ENCODE assay signal across 8 cellular contexts in the genomic region with DNA sequence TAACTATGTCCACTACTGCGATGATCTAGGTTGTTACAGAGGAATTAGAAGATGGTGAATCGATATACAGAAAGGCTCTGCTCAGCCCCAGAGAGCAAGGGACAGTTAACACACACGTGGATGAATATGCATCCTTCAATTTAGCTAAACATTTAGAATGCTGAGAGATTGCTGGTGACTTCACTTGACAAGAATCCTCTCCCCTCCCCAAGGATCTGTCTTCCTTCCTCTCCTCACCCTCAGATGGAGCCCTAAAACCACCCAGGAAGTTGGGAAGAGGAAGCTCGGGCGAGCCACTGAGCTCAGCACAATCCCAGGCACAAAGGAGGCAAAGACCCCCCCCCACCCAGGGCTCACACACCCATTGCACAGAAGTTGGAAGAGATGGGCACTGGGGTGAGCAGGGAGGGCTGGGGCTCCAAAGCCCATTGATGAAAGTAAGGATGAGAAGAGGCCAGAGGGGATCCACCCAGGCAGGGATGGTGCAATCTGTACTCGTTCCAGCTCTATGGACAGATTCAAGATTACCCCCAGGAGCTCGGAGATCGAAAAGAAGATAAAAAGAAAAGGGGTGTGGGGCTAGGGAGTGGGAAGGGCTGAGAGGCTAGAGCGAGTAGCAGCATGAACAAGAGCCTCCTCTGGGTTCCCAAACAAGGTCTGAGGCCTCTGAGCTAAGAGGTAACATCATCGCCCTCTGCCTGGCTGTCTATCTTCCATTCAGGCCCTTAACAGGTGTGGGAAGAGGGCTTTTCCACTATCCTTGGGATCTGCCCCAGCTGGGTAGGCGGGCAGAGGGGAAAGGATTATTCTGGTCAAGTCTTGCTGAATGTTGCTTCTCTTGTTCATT. TPM values are rescaled to one million over a fixed set of nuclear protein-coding genes. Genes with fewer than 3 reads are reported as not detected.
DNase-seq lines count a peak whose midpoint lies in the region; ATAC-seq and TF ChIP-seq lines count a peak whose summit lies in the region.

No MANE protein-coding gene starts in this region.

- H3K27ac Mint-ChIP-seq in HFFc6 = peak overlapping the region; percentile 97
- peak overlapping the region; percentile 92 for H3K27ac Mint-ChIP-seq in activated CD4-positive, alpha-beta memory T cell treated with anti-CD3 and anti-CD28 coated beads for 36 hours

- peak overlapping the region; percentile 93 for H3K4me3 Mint-ChIP-seq in HFFc6
- peak overlapping the region; percentile 91 for H3K4me3 Mint-ChIP-seq in activated CD4-positive, alpha-beta memory T cell treated with anti-CD3 and anti-CD28 coated beads for 36 hours

- no peaks in the 10 kb centered on the region for H3K9me3 Mint-ChIP-seq in HFFc6
- H3K9me3 Mint-ChIP-seq in activated CD4-positive, alpha-beta memory T cell treated with anti-CD3 and anti-CD28 coated beads for 36 hours = no peaks in the 10 kb centered on the region

- H3K27me3 ChIP-seq in psoas muscle (ENCODE audit: insufficient read depth in 3 of 3, low read length in 2 of 3) = no peaks in the 10 kb centered on the region

- 8 to 25% (median 25%) methylated on average over 10 to 11 of the region's 11 CpGs for WGBS in psoas muscle, 3 donors

- peaks cover 6 to 27% of the 10 kb centered on the region in 2 donors for H3K36me3 ChIP-seq in psoas muscle (ENCODE audit: insufficient read depth in 1 of 2, low read depth in 1 of 2)

- H3K4me3 ChIP-seq in fibroblast of the aortic adventitia (ENCODE audit: low read depth, low read length) (peak overlapping the region; percentile 69), psoas muscle (peak overlapping the region; percentile 85)

- no peaks in the 10 kb centered on the region for H3K9me3 ChIP-seq in psoas muscle

- H3K36me3 Mint-ChIP-seq in HFFc6 (ENCODE audit: low read depth) = peaks cover 26% of the 10 kb centered on the region
- H3K36me3 Mint-ChIP-seq in activated CD4-positive, alpha-beta memory T cell treated with anti-CD3 and anti-CD28 coated beads for 36 hours = peaks cover 19% of the 10 kb centered on the region

- ATAC-seq in psoas muscle = peak in 1 of 4 donors; percentile 28
- no peak for ATAC-seq in GM19023 (IDR thresholded peaks at IDR 0.05; ENCODE audit: unreplicated experiment)

- H3K27me3 Mint-ChIP-seq in HFFc6 (ENCODE audit: insufficient read depth) = peaks cover 1% of the 10 kb centered on the region; the same call in 1 of the 2 replicates
- H3K27me3 Mint-ChIP-seq in activated CD4-positive, alpha-beta memory T cell treated with anti-CD3 and anti-CD28 coated beads for 36 hours = no peaks in the 10 kb centered on the region

- POLR2A ChIA-PET in activated CD4-positive, alpha-beta memory T cell treated with anti-CD3 and anti-CD28 coated beads for 36 hours (lab: Charles Lee) = interaction anchor here (2.8 kb wide), 1 partner anchor 40 kb away, joined by 11 read pairs; a partner anchor contains a TSS

- peaks cover 38% of the 10 kb centered on the region for H3K4me1 Mint-ChIP-seq in HFFc6 (ENCODE audit: low read depth)
- H3K4me1 Mint-ChIP-seq in activated CD4-positive, alpha-beta memory T cell treated with anti-CD3 and anti-CD28 coated beads for 36 hours (ENCODE audit: low read depth) = peaks cover 30% of the 10 kb centered on the region

- peak; percentile 9 for DNase-seq in Ammon's horn (ENCODE audit: low spot score)
- peak; percentile 43 for DNase-seq in HFFc6
- peak; percentile 18 for DNase-seq in activated CD4-positive, alpha-beta memory T cell treated with anti-CD3 and anti-CD28 coated beads for 36 hours
- DNase-seq in fibroblast of the aortic adventitia (ENCODE audit: low read depth) = peak; percentile 59
- DNase-seq in psoas muscle = peak in 1 of 2 donors; percentile 30
- DNase-seq in NCI-H2196 treated with DMSO at 0.1 percent for 48 hours (lab: John Stamatoyannopoulos, UW; ENCODE audit: unreplicated experiment) = no peak
- no peak for DNase-seq in occipital lobe (lab: John Stamatoyannopoulos, UW)

- no peak for TF ChIP-seq CTCF in HFFc6 (IDR thresholded peaks at IDR 0.05)
- TF ChIP-seq CTCF in fibroblast of the aortic adventitia (IDR thresholded peaks at IDR 0.05; ENCODE audit: insufficient read depth, low read length) = no peak
- no peak for TF ChIP-seq CTCF in psoas muscle (IDR thresholded peaks at IDR 0.05)

- peak overlapping the region; percentile 96 for H3K27ac ChIP-seq in psoas muscle

- intact Hi-C loops in activated CD4-positive, alpha-beta memory T cell treated with anti-CD3 and anti-CD28 coated beads for 36 hours (cut with micrococcal nuclease) = loop anchor here (2.0 to 10.0 kb wide), 5 partner anchors 59 to 241 kb away; a partner anchor contains a TSS
- intact Hi-C loops in psoas muscle (cut with DNase I) = loop anchor here in 1 of 2 donors (5.0 to 10.0 kb wide), 2 partner anchors 40 to 67 kb away; a partner anchor contains a TSS

- CTCF ChIA-PET in activated CD4-positive, alpha-beta memory T cell treated with anti-CD3 and anti-CD28 coated beads for 36 hours (lab: Charles Lee) = interaction anchor here (0.6 to 2.1 kb wide), 4 partner anchors 65 to 114 kb away, joined by 3 to 6 read pairs (median 4); a partner anchor contains a TSS

- peaks cover 2% of the 10 kb centered on the region for H3K4me1 ChIP-seq in psoas muscle

RNA-seq across cellular contexts. Expression of a gene that starts 1.3 kb away (rescaled TPM):
- 10 to 100 TPM; 76.6 to 89.1 (median 83.9) TPM for total RNA-seq in HFFc6 (2021; fragmentation: NEBNext Ultra II Directional; extraction: Animal tissue kit (Norgen Biotek cat#: 25700))
- total RNA-seq in activated CD4-positive, alpha-beta memory T cell treated with anti-CD3 and anti-CD28 coated beads for 36 hours = 10 to 100 TPM; 29.0 to 29.1 TPM
- total RNA-seq in fibroblast of the aortic adventitia (ENCODE audit: low replicate concordance) (18.9 and 50.5 TPM in 2 replicates), psoas muscle (10 to 100 TPM; 18.1 to 46.5 (median 30.4) TPM), occipital lobe (8.1 TPM)
- 10 to 100 TPM; 16.9 to 55.2 (median 32.3) TPM for polyA plus RNA-seq in psoas muscle

RNA-seq across cellular contexts. Expression of a gene that starts 16.9 kb away (rescaled TPM):
- total RNA-seq in HFFc6 (2021; fragmentation: NEBNext Ultra II Directional; extraction: Animal tissue kit (Norgen Biotek cat#: 25700)) = under 1 TPM in 4 of 6 experiments, not detected in 2; 0.05 to 0.62 (median 0.24) TPM
- total RNA-seq in activated CD4-positive, alpha-beta memory T cell treated with anti-CD3 and anti-CD28 coated beads for 36 hours = 1 to 10 TPM; 2.7 to 3.6 TPM
- total RNA-seq in fibroblast of the aortic adventitia (ENCODE audit: low replicate concordance) (0.90 and 1.2 TPM in 2 replicates), psoas muscle (1 to 10 TPM in 2 of 4 donors, under 1 TPM in 2; 0.76 to 1.2 (median 0.95) TPM), occipital lobe (2.0 TPM)
- under 1 TPM; 0.40 to 0.48 (median 0.43) TPM for polyA plus RNA-seq in psoas muscle

RNA-seq across cellular contexts. Expression of a gene that starts 31.9 kb away (rescaled TPM):
- total RNA-seq in HFFc6 (2021; fragmentation: NEBNext Ultra II Directional; extraction: Animal tissue kit (Norgen Biotek cat#: 25700)) = 100 to 1,000 TPM in 1 of 6 experiments, 10 to 100 TPM in 5; 68.0 to 100 (median 76.7) TPM
- 10 to 100 TPM; 13.2 TPM for total RNA-seq in activated CD4-positive, alpha-beta memory T cell treated with anti-CD3 and anti-CD28 coated beads for 36 hours
- total RNA-seq in fibroblast of the aortic adventitia (ENCODE audit: low replicate concordance) = 2.6 and 17.8 TPM in 2 replicates
- 1 to 10 TPM; 4.3 to 9.1 (median 6.6) TPM for total RNA-seq in psoas muscle
- 10 to 100 TPM in 2 of 3 donors, 1 to 10 TPM in 1; 9.7 to 12.5 (median 11.4) TPM for polyA plus RNA-seq in psoas muscle
- 3.0 TPM for total RNA-seq in occipital lobe

RNA-seq across cellular contexts. Expression of a gene that starts 37.8 kb away (rescaled TPM):
- total RNA-seq in HFFc6 (2021; fragmentation: NEBNext Ultra II Directional; extraction: Animal tissue kit (Norgen Biotek cat#: 25700)) = 10 to 100 TPM; 37.4 to 46.6 (median 41.0) TPM
- total RNA-seq in activated CD4-positive, alpha-beta memory T cell treated with anti-CD3 and anti-CD28 coated beads for 36 hours = 10 to 100 TPM; 23.3 to 28.9 TPM
- total RNA-seq in fibroblast of the aortic adventitia (ENCODE audit: low replicate concordance) = 66.5 and 73.9 TPM in 2 replicates
- 10 to 100 TPM; 67.3 to 85.7 (median 75.0) TPM for total RNA-seq in psoas muscle
- 100 to 1,000 TPM in 1 of 3 donors, 10 to 100 TPM in 2; 93.2 to 102 (median 99.4) TPM for polyA plus RNA-seq in psoas muscle
- total RNA-seq in occipital lobe = 23.9 TPM

RNA-seq across cellular contexts. Expression of a gene that starts 39.8 kb away (rescaled TPM):
- 10 to 100 TPM; 23.2 to 32.1 (median 27.5) TPM for total RNA-seq in HFFc6 (2021; fragmentation: NEBNext Ultra II Directional; extraction: Animal tissue kit (Norgen Biotek cat#: 25700))
- total RNA-seq in activated CD4-positive, alpha-beta memory T cell treated with anti-CD3 and anti-CD28 coated beads for 36 hours = 10 to 100 TPM; 76.1 to 78.4 TPM
- total RNA-seq in fibroblast of the aortic adventitia (ENCODE audit: low replicate concordance) (11.9 and 15.7 TPM in 2 replicates), psoas muscle (10 to 100 TPM; 16.5 to 23.6 (median 19.4) TPM), occipital lobe (29.9 TPM)
- polyA plus RNA-seq in psoas muscle = 10 to 100 TPM; 12.6 to 17.5 (median 13.4) TPM

Comparison
In these comparisons a context has a peak if more than half of its experiments do, and no peak if none do; other contexts are left out.
1. DNase-seq: peak in Ammon's horn (single experiment), HFFc6 (single experiment), activated CD4-positive, alpha-beta memory T cell treated with anti-CD3 and anti-CD28 coated beads for 36 hours (single experiment) and fibroblast of the aortic adventitia (single experiment); none in NCI-H2196 treated with DMSO at 0.1 percent for 48 hours (single experiment) and occipital lobe (single experiment).